ENCODE assay signal across 8 cellular contexts in the genomic region with DNA sequence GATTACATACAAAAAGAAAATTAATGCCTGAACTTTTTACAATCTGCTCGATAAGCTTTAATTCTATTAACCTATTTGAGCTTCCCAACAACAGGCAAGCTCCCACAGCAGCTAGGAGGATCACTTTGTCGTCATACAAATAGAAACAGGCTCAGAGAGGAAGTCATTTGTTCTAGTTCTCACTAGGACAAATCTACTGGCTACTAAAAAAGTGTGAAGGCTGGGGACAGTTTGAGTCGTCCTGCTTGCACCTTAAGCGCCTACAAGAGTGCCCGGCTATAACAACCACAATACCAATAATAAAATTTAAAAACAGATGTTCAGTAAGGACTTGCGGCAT. TPM values are rescaled to one million over a fixed set of nuclear protein-coding genes. Genes with fewer than 3 reads are reported as not detected.
A peak's percentile ranks its signal among the peaks of the same experiment; 100 is the strongest.
DNase-seq lines count a peak whose midpoint lies in the region; ATAC-seq and TF ChIP-seq lines count a peak whose summit lies in the region.

No MANE protein-coding gene starts in this region.

- peaks cover 12 to 20% of the 10 kb centered on the region in 2 donors for H3K36me3 Mint-ChIP-seq in CD14-positive monocyte
- H3K36me3 Mint-ChIP-seq in effector memory CD8-positive, alpha-beta T cell (ENCODE audit: insufficient read depth): peaks cover 33% of the 10 kb centered on the region
- H3K36me3 Mint-ChIP-seq in natural killer cell treated with Interleukin-12 subunit alpha and Interleukin-12 subunit beta and Interleukin-15 and Interleukin-18, amount 100 ng/mL, for 72 hours: peaks cover 5% of the 10 kb centered on the region

- TSS peak; percentile 99 for BruUV-seq in OCI-LY7 (replicated peaks; lab: Mats Ljungman, UMichigan)

- peak overlapping the region; percentile 98 to 100 (median 99) for H3K27ac Mint-ChIP-seq in CD14-positive monocyte
- H3K27ac Mint-ChIP-seq in effector memory CD8-positive, alpha-beta T cell: peak overlapping the region; percentile 97 to 98
- H3K27ac Mint-ChIP-seq in natural killer cell treated with Interleukin-12 subunit alpha and Interleukin-12 subunit beta and Interleukin-15 and Interleukin-18, amount 100 ng/mL, for 72 hours: peak overlapping the region; percentile 94 to 98

- peak overlapping the region; percentile 99 for H3K4me3 Mint-ChIP-seq in CD14-positive monocyte
- H3K4me3 Mint-ChIP-seq in effector memory CD8-positive, alpha-beta T cell: peak overlapping the region; percentile 95 to 97
- H3K4me3 Mint-ChIP-seq in natural killer cell treated with Interleukin-12 subunit alpha and Interleukin-12 subunit beta and Interleukin-15 and Interleukin-18, amount 100 ng/mL, for 72 hours: peak overlapping the region; percentile 100

- peaks cover 38% of the 10 kb centered on the region for H3K4me1 ChIP-seq in OCI-LY7 (ENCODE audit: insufficient read depth, low read length, poor library complexity, severe bottlenecking)

- H3K36me3 ChIP-seq in OCI-LY7 (ENCODE audit: insufficient read depth, low read length): peaks cover 32% of the 10 kb centered on the region

- POLR2A ChIA-PET in OCI-LY7 (lab: Charles Lee): interaction anchor here (0.5 to 2.5 kb wide), 18 partner anchors 10 to 912 kb away, joined by 3 to 18 read pairs (median 4); partner anchors contain the start of genes CUL9, KLC4, KLHDC3 and MEA1

- CTCF ChIA-PET in OCI-LY7 (lab: Charles Lee; ENCODE audit: unreplicated experiment): interaction anchor here (0.5 to 0.6 kb wide), 3 partner anchors 52 to 449 kb away, joined by 3 to 5 read pairs (median 3); no protein-coding TSS in a partner anchor

- peak overlapping the region; percentile 60; the same call in 1 of the 2 replicates for H2AFZ ChIP-seq in OCI-LY7 (ENCODE audit: low read length)

- TF ChIP-seq CTCF in CD14-positive monocyte (IDR thresholded peaks at IDR 0.05) (no peak), OCI-LY7 (conservative IDR thresholded peaks at IDR 0.05; ENCODE audit: low read length) (no peak)

- H3K4me2 ChIP-seq in OCI-LY7 (ENCODE audit: low read length): peak overlapping the region; percentile 91

- peaks cover 53% of the 10 kb centered on the region for H3K4me1 Mint-ChIP-seq in CD14-positive monocyte
- peaks cover 39 to 44% of the 10 kb centered on the region in 2 donors for H3K4me1 Mint-ChIP-seq in effector memory CD8-positive, alpha-beta T cell (ENCODE audit: low read depth in 2 of 2)
- H3K4me1 Mint-ChIP-seq in natural killer cell treated with Interleukin-12 subunit alpha and Interleukin-12 subunit beta and Interleukin-15 and Interleukin-18, amount 100 ng/mL, for 72 hours (ENCODE audit: low read depth in 2 of 2): peaks cover 40 to 42% of the 10 kb centered on the region in 2 donors

- no peak for DNase-seq in CD14-positive monocyte (ENCODE audit: low spot score)
- no peak for DNase-seq in OCI-LY7 (ENCODE audit: low spot score)
- DNase-seq in effector memory CD8-positive, alpha-beta T cell: no peak
- DNase-seq in natural killer cell treated with Interleukin-12 subunit alpha and Interleukin-12 subunit beta and Interleukin-15 and Interleukin-18, amount 100 ng/mL, for 72 hours (ENCODE audit: low spot score): no peak
- no peak for DNase-seq in NCI-H128 (lab: John Stamatoyannopoulos, UW; ENCODE audit: unreplicated experiment)
- DNase-seq in RKO (ENCODE audit: low spot score): no peak

- no peaks in the 10 kb centered on the region for H3K9me2 ChIP-seq in OCI-LY7 (ENCODE audit: insufficient read depth, low read length)

- no peaks in the 10 kb centered on the region for H3K9me3 ChIP-seq in OCI-LY7 (ENCODE audit: low read length)

- intact Hi-C loops in CD14-positive monocyte (cut with micrococcal nuclease) (no loop called here), OCI-LY7 (cut with micrococcal nuclease; ENCODE audit: unreplicated experiment) (loop anchor here (1.0 kb wide), 3 partner anchors 51 to 86 kb away; partner anchors contain the start of genes KLHDC3, PEX6 and PPP2R5D)

- no peaks in the 10 kb centered on the region for H3K9me3 Mint-ChIP-seq in CD14-positive monocyte
- no peaks in the 10 kb centered on the region for H3K9me3 Mint-ChIP-seq in effector memory CD8-positive, alpha-beta T cell
- no peaks in the 10 kb centered on the region for H3K9me3 Mint-ChIP-seq in natural killer cell treated with Interleukin-12 subunit alpha and Interleukin-12 subunit beta and Interleukin-15 and Interleukin-18, amount 100 ng/mL, for 72 hours

- H4K20me1 ChIP-seq in OCI-LY7 (ENCODE audit: insufficient read depth, low read length): peaks cover 23% of the 10 kb centered on the region

- peak overlapping the region; percentile 94 for H3K27ac ChIP-seq in OCI-LY7 (ENCODE audit: low read depth, low read length, poor library complexity, severe bottlenecking)

- peaks cover 1 to 3% (median 2%) of the 10 kb centered on the region in 3 donors for H3K27me3 Mint-ChIP-seq in CD14-positive monocyte (ENCODE audit: low read depth in 3 of 3)
- H3K27me3 Mint-ChIP-seq in effector memory CD8-positive, alpha-beta T cell: no peaks in the 10 kb centered on the region
- H3K27me3 Mint-ChIP-seq in natural killer cell treated with Interleukin-12 subunit alpha and Interleukin-12 subunit beta and Interleukin-15 and Interleukin-18, amount 100 ng/mL, for 72 hours: no peaks in the 10 kb centered on the region

- ATAC-seq in GM21723 (IDR thresholded peaks at IDR 0.05; ENCODE audit: unreplicated experiment) (peak; percentile 1), GM18858 (IDR thresholded peaks at IDR 0.05; ENCODE audit: unreplicated experiment) (no peak)
- ATAC-seq in effector memory CD8-positive, alpha-beta T cell (replicated peaks): no peak
- peak in 1 of 2 donors; percentile 1 for ATAC-seq in natural killer cell treated with Interleukin-12 subunit alpha and Interleukin-12 subunit beta and Interleukin-15 and Interleukin-18, amount 100 ng/mL, for 72 hours

- H3K4me3 ChIP-seq in OCI-LY7 (ENCODE audit: low read depth, low read length, poor library complexity, severe bottlenecking): peak overlapping the region; percentile 84

- peaks cover 36% of the 10 kb centered on the region for H3K79me2 ChIP-seq in OCI-LY7 (ENCODE audit: insufficient read depth, low read depth, low read length)

RNA-seq across cellular contexts. Expression of gene CNPY3, which starts 0.6 kb away (rescaled TPM):
- polyA plus RNA-seq in CD14-positive monocyte: 100 to 1,000 TPM; 237 to 295 TPM
- 64.7 and 69.3 TPM in 2 replicates for total RNA-seq in OCI-LY7 (2014; rRNA removed; shearing (Covaris generic))
- 70.5 and 77.2 TPM in 2 replicates for total RNA-seq in OCI-LY7 (2022)
- total RNA-seq in natural killer cell treated with Interleukin-12 subunit alpha and Interleukin-12 subunit beta and Interleukin-15 and Interleukin-18, amount 100 ng/mL, for 72 hours: 10 to 100 TPM; 35.4 to 38.2 TPM

RNA-seq across cellular contexts. Expression of gene PTCRA, which starts 12.9 kb away (rescaled TPM):
- under 1 TPM; 0.55 to 0.83 TPM for polyA plus RNA-seq in CD14-positive monocyte
- total RNA-seq in OCI-LY7 (2014; rRNA removed; shearing (Covaris generic)): 0.72 and 0.85 TPM in 2 replicates
- total RNA-seq in OCI-LY7 (2022): 0.91 TPM in 1 of 2 replicates, not detected in the other
- not detected for total RNA-seq in natural killer cell treated with Interleukin-12 subunit alpha and Interleukin-12 subunit beta and Interleukin-15 and Interleukin-18, amount 100 ng/mL, for 72 hours

RNA-seq across cellular contexts. Expression of gene GNMT, which starts 31.8 kb away (rescaled TPM):
- under 1 TPM; 0.17 to 0.31 TPM for polyA plus RNA-seq in CD14-positive monocyte
- total RNA-seq in OCI-LY7 (2014; rRNA removed; shearing (Covaris generic)): 1.7 TPM in 1 of 2 replicates, not detected in the other
- 1.7 and 2.2 TPM in 2 replicates for total RNA-seq in OCI-LY7 (2022)
- total RNA-seq in natural killer cell treated with Interleukin-12 subunit alpha and Interleukin-12 subunit beta and Interleukin-15 and Interleukin-18, amount 100 ng/mL, for 72 hours: 1 to 10 TPM in 1 of 2 donors, under 1 TPM in 1; 0.26 to 1.1 TPM

RNA-seq across cellular contexts. Expression of gene RPL7L1, which starts 49.3 kb away (rescaled TPM):
- polyA plus RNA-seq in CD14-positive monocyte: 10 to 100 TPM; 29.7 to 35.5 TPM
- 83.2 and 101 TPM in 2 replicates for total RNA-seq in OCI-LY7 (2014; rRNA removed; shearing (Covaris generic))
- 109 and 123 TPM in 2 replicates for total RNA-seq in OCI-LY7 (2022)
- 100 to 1,000 TPM; 125 to 191 TPM for total RNA-seq in natural killer cell treated with Interleukin-12 subunit alpha and Interleukin-12 subunit beta and Interleukin-15 and Interleukin-18, amount 100 ng/mL, for 72 hours

RNA-seq across cellular contexts. Expression of gene PEX6, which starts 50.3 kb away (rescaled TPM):
- 10 to 100 TPM; 15.5 to 16.2 TPM for polyA plus RNA-seq in CD14-positive monocyte
- total RNA-seq in OCI-LY7 (2014; rRNA removed; shearing (Covaris generic)): 24.7 and 26.3 TPM in 2 replicates
- total RNA-seq in OCI-LY7 (2022): 22.4 and 23.8 TPM in 2 replicates
- 10 to 100 TPM; 14.1 to 18.7 TPM for total RNA-seq in natural killer cell treated with Interleukin-12 subunit alpha and Interleukin-12 subunit beta and Interleukin-15 and Interleukin-18, amount 100 ng/mL, for 72 hours
